In the genomic region with DNA sequence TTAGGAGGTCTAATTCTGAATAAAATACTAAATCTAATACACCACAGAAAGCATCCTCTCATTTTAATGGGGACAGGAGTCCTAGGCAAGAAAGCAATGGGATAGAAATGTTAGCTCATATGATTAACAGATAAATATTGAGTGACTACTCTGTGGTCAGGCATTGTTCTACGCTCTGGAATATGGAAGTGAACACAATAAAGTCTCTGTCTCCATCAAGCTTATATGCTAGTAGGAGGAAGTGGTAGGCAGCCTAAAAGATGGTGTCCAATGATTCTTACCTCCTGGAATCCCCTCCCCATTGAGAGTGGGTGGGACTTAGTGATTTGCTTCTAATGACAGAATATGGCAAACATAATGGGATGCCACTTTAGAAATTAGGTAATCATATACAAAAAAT, we compare ENCODE assay signal across 6 cellular contexts.
"Had no signal": no experiment of that assay in that cellular context is flagged by ENCODE, and none has a peak within 500 bp of the region (broad histone marks: within the 10 kb centered on the region; RNA-seq: fewer than 3 reads in every experiment).

No MANE protein-coding gene starts in this region.

- ATAC-seq: GM23338, K562 had no signal

- DNase-seq: H9, HCEC 1CT, IMR-90, KG1 had no signal
